In the genomic region with DNA sequence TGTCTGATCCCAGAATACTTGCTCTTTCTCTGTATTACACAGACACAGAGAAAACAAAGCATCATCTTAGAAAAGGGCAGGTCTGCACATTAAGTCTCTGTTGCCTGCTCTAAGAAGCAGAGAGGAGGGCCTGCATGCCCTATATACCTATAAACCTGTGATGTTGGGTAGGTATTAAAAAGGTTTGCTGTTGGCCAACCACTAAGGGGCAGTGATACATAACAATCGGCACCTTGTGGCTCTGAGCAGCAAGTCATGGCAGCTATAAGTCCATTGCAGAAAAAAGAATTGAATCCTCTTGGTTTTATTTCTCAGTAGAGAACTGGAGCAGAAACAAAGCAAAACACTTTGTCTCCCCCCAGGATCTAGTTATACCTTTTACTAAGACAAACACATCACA, we compare ENCODE assay signal across 10 cellular contexts.
A peak's percentile ranks its signal among the peaks of the same experiment; 100 is the strongest.
DNase-seq lines count a peak whose midpoint lies in the region; ATAC-seq, FAIRE-seq and TF ChIP-seq lines count a peak whose summit lies in the region.
"Had no signal": no experiment of that assay in that cellular context is flagged by ENCODE, and none has a peak within 500 bp of the region (broad histone marks: within the 10 kb centered on the region; RNA-seq: fewer than 3 reads in every experiment).

No MANE protein-coding gene starts in this region.

- peaks cover 27% of the 10 kb centered on the region for H3K4me1 Mint-ChIP-seq in WTC11

- no peak overlapping the region for H3K4me3 Mint-ChIP-seq in WTC11

- CTCF ChIA-PET in WTC11 (lab: Charles Lee), result interaction anchor here (0.7 to 1.4 kb wide), 4 partner anchors 151 to 588 kb away, joined by 3 to 5 read pairs (median 4); no protein-coding TSS in a partner anchor

- no peaks in the 10 kb centered on the region for H3K36me3 Mint-ChIP-seq in WTC11

- TF ChIP-seq CTCF in LNCaP clone FGC (IDR thresholded peaks at IDR 0.05; ENCODE audit: control insufficient read depth, extremely low read depth, insufficient read depth), result peak; percentile 67
- TF ChIP-seq CTCF in WTC11 (IDR thresholded peaks at IDR 0.05), result peak; percentile 43

- H3K27me3 Mint-ChIP-seq in WTC11 (ENCODE audit: low read depth), result no peaks in the 10 kb centered on the region

- POLR2A ChIA-PET in WTC11 (lab: Charles Lee), result no interaction called here

- FAIRE-seq in islet of Langerhans (lab: Jason Lieb, UNC) (peak; percentile 93), GM19239 (lab: Jason Lieb, UNC) (no peak)
- FAIRE-seq: G401.6 had no signal

- H3K9me3 Mint-ChIP-seq in WTC11, result no peaks in the 10 kb centered on the region

- H3K27ac Mint-ChIP-seq in WTC11, result no peak overlapping the region

- DNase-seq in AG08396 (ENCODE audit: low spot score), result peak; percentile 8
- DNase-seq in LNCaP clone FGC (ENCODE audit: low read depth), result peak; percentile 55
- DNase-seq in WTC11 (ENCODE audit: low spot score), result peak; percentile 24
- no peak for DNase-seq in SHP77 treated with DMSO at 0.1 percent for 48 hours (lab: John Stamatoyannopoulos, UW)
- DNase-seq in GM19239 (ENCODE audit: insufficient read length, low spot score), result no peak
- DNase-seq: upper lobe of left lung had no signal

- peak; percentile 96 for ATAC-seq in WTC11
- ATAC-seq in GM19397 (IDR thresholded peaks at IDR 0.05; ENCODE audit: unreplicated experiment), result no peak
- no peak for ATAC-seq in HG03469 (IDR thresholded peaks at IDR 0.05; ENCODE audit: unreplicated experiment)

- no peak overlapping the region for H3K4me3 ChIP-seq in LNCaP clone FGC (ENCODE audit: low read depth, low read length)
- H3K4me3 ChIP-seq: upper lobe of left lung had no signal

TF ChIP-seq in WTC11, 78 proteins besides CTCF, POLR2A, EP300 and RAD21:
- TF ChIP-seq ZNF317 (CRISPR knock-in tag; IDR thresholded peaks at IDR 0.05; ENCODE audit: borderline replicate concordance, low read depth), result no peak
- no peak for TF ChIP-seq NR1H2 (CRISPR knock-in tag; IDR thresholded peaks at IDR 0.05)
- TF ChIP-seq TEAD1 (CRISPR knock-in tag; IDR thresholded peaks at IDR 0.05), result no peak
- no peak for TF ChIP-seq ZNF423 (CRISPR knock-in tag; IDR thresholded peaks at IDR 0.05)
- no peak for TF ChIP-seq ELF4 (CRISPR knock-in tag; IDR thresholded peaks at IDR 0.05; ENCODE audit: low read depth)
- TF ChIP-seq, protein P1, sequence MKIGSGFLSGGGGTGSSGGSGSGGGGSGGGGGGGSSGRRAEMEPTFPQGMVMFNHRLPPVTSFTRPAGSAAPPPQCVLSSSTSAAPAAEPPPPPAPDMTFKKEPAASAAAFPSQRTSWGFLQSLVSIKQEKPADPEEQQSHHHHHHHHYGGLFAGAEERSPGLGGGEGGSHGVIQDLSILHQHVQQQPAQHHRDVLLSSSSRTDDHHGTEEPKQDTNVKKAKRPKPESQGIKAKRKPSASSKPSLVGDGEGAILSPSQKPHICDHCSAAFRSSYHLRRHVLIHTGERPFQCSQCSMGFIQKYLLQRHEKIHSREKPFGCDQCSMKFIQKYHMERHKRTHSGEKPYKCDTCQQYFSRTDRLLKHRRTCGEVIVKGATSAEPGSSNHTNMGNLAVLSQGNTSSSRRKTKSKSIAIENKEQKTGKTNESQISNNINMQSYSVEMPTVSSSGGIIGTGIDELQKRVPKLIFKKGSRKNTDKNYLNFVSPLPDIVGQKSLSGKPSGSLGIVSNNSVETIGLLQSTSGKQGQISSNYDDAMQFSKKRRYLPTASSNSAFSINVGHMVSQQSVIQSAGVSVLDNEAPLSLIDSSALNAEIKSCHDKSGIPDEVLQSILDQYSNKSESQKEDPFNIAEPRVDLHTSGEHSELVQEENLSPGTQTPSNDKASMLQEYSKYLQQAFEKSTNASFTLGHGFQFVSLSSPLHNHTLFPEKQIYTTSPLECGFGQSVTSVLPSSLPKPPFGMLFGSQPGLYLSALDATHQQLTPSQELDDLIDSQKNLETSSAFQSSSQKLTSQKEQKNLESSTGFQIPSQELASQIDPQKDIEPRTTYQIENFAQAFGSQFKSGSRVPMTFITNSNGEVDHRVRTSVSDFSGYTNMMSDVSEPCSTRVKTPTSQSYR (CRISPR knock-in tag; IDR thresholded peaks at IDR 0.05), result no peak
- no peak for TF ChIP-seq TP53 (CRISPR knock-in tag; IDR thresholded peaks at IDR 0.05)

Comparison
In these comparisons a context has a peak if more than half of its experiments do, and no peak if none do; other contexts are left out.
1. DNase-seq: peak in AG08396 (single experiment), LNCaP clone FGC (single experiment) and WTC11 (single experiment); none in SHP77 treated with DMSO at 0.1 percent for 48 hours (single experiment) and GM19239 (single experiment).